In the genomic region with DNA sequence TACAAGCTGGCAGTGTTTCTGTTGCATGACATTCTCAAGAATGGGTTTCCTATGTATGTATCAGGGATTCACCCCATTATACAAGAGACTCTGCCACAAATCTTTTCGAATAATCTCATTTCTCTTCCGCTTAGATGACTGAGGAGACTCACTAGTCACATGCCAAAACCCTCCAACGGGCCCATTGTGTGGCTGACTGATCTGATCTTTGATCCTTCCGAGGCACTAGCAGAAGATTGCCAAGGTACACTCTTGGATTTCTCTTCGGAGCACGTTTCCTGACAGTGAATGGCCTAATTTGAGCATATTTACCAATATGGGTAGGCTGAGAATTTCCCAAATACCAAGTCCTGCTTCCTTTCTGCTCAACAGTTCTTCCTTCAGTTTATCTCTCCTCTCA, we compare ENCODE assay signal across 24 cellular contexts. TPM values are rescaled to one million over a fixed set of nuclear protein-coding genes. Genes with fewer than 3 reads are reported as not detected.
"Had no signal": no experiment of that assay in that cellular context is flagged by ENCODE, and none has a peak within 500 bp of the region (broad histone marks: within the 10 kb centered on the region; RNA-seq: fewer than 3 reads in every experiment).

No MANE protein-coding gene starts in this region.

- H2AFZ ChIP-seq: PC-9 had no signal

- H3K27ac ChIP-seq: HL-60, KMS-11, PC-9, Peyer's patch, SJCRH30 had no signal

- ATAC-seq: Right ventricle myocardium inferior, SK-N-SH treated with all-trans-retinoic acid at 6 μM for 48 hours had no signal

- H3K4me3 ChIP-seq: PC-9, Peyer's patch, SJCRH30 had no signal

- H3K9ac ChIP-seq: KMS-11 had no signal

- DNase-seq: IMR-90, MV-4-11, NCI-H1048, NCI-H1105, NCI-H1417, NCI-H146, NCI-H1694 treated with DMSO at 0.1 percent for 48 hours, NCI-H1930, NCI-H2081, NCI-H2107, NCI-H2227 treated with DMSO at 0.1 percent for 48 hours, NCI-H524, NCI-H526 treated with DMSO at 0.1 percent for 48 hours, NCI-H748 treated with DMSO at 0.1 percent for 48 hours, PC-9, SHP77 treated with DMSO at 0.1 percent for 48 hours, SJCRH30 had no signal

- H3K9me3 ChIP-seq: Peyer's patch, SJCRH30 had no signal

- H3K27me3 ChIP-seq: Peyer's patch, SJCRH30 had no signal

- H3K4me1 ChIP-seq: Peyer's patch had no signal

- H3K4me2 ChIP-seq: KMS-11, PC-9 had no signal

- H3K36me3 ChIP-seq: Peyer's patch, SJCRH30 had no signal

RNA-seq across cellular contexts. Expression of a gene that starts 10.8 kb away (rescaled TPM):
- total RNA-seq: IMR-90, OCI-LY7 had no signal
- polyA plus RNA-seq: IMR-90 had no signal

RNA-seq across cellular contexts. Expression of a gene that starts 31.2 kb away (rescaled TPM):
- total RNA-seq: MCF 10A, Peyer's patch, Right ventricle myocardium inferior had no signal

RNA-seq across cellular contexts. Expression of a gene that starts 40.9 kb away (rescaled TPM):
- total RNA-seq: Right ventricle myocardium inferior had no signal
